19 cellular contexts compared by ENCODE assay signal in the genomic region with DNA sequence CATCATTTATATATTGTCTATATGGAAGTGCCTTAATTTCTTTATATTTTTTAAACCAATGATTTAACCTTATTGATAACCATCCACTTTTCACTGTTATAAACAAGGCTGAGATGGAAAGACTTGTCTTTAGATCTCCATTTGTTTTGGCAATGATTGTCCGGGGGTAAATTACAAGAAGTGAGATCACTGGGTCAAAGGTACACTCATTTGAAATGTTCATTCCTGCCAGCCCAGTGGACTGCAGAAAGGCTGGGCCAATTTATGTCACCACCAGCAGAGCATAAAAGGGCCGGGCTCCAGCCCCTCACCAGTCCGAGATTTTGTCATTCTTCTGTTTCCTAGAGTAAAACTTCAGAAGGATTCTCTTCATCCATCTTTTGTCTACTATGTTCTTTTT.
A peak's percentile ranks its signal among the peaks of the same experiment; 100 is the strongest.
DNase-seq lines count a peak whose midpoint lies in the region; ATAC-seq, FAIRE-seq and TF ChIP-seq lines count a peak whose summit lies in the region.
"Had no signal": no experiment of that assay in that cellular context is flagged by ENCODE, and none has a peak within 500 bp of the region (broad histone marks: within the 10 kb centered on the region; RNA-seq: fewer than 3 reads in every experiment).

No MANE protein-coding gene starts in this region.

- H3K14ac ChIP-seq in neuronal stem cell (ENCODE audit: low read length), result no peak overlapping the region

- TF ChIP-seq RAD21 in liver (IDR thresholded peaks at IDR 0.05) (peak; percentile 25 to 45), HepG2 (CRISPR knock-in tag; IDR thresholded peaks at IDR 0.05) (no peak)

- H2AK5ac ChIP-seq in neuronal stem cell (ENCODE audit: low read depth, low read length), result no peak overlapping the region

- H3K9ac ChIP-seq in liver (ENCODE audit: low read depth in 1 of 2, low read length in 2 of 2) (no peak overlapping the region), HepG2 (ENCODE audit: insufficient read depth, low read depth, low read length) (no peak overlapping the region), neuronal stem cell (ENCODE audit: low read depth, low read length, poor library complexity) (no peak overlapping the region), endodermal cell (ENCODE audit: extremely low read depth, low read length, poor library complexity, severe bottlenecking) (no peak overlapping the region)

- no peak overlapping the region for H3K18ac ChIP-seq in neuronal stem cell (ENCODE audit: low read length)

- TF ChIP-seq CTCF in liver (IDR thresholded peaks at IDR 0.05; ENCODE audit: low read depth, low read length, missing input control) (no peak), HepG2 (CRISPR knock-in tag; IDR thresholded peaks at IDR 0.05) (no peak), endodermal cell (conservative IDR thresholded peaks at IDR 0.05) (no peak)

- H3K23ac ChIP-seq in neuronal stem cell (ENCODE audit: low read depth, low read length, poor library complexity), result no peak overlapping the region

- peak overlapping the region; percentile 38 to 56 for H3K27ac ChIP-seq in liver (ENCODE audit: low read depth in 1 of 2, low read length in 2 of 2)
- no peak overlapping the region for H3K27ac ChIP-seq in HepG2 (ENCODE audit: extremely low read length, insufficient read depth, low read length)
- H3K27ac ChIP-seq in neuronal stem cell (replicated peaks; ENCODE audit: low read length), result no peak overlapping the region
- no peak overlapping the region for H3K27ac ChIP-seq in endodermal cell (ENCODE audit: low read depth, low read length)
- H3K27ac ChIP-seq: 22Rv1 had no signal

- no peaks in the 10 kb centered on the region for H3K36me3 Mint-ChIP-seq in stimulated activated naive B cell treated with anti-CD40 and anti-IgM and Interleukin-4, amounts not matched to agents 10 μg/mL and 1 μg/mL and 100 μg/mL, for 72 hours
- no peaks in the 10 kb centered on the region for H3K36me3 Mint-ChIP-seq in endodermal cell (ENCODE audit: low read depth)
- H3K36me3 Mint-ChIP-seq: CD14-positive monocyte; CD8-positive, alpha-beta T cell had no signal

- 29% methylated on average over 3 of the region's 3 CpGs for WGBS in liver
- WGBS in HepG2 (ENCODE audit: low lambda C conversion rate), result 2% methylated on average over 3 of the region's 3 CpGs
- no CpG with 5 or more reads among the region's 3 CpGs for WGBS in neuronal stem cell (ENCODE audit: extremely low coverage in 2 of 2, insufficient read length in 2 of 2, insufficient replicate concordance in 1 of 2), 2 donors
- WGBS in endodermal cell (ENCODE audit: insufficient coverage in 1 of 2, insufficient read length in 1 of 2), 2 experiments, result 77 to 94% methylated on average over 2 to 3 of the region's 3 CpGs

- H3K27ac Mint-ChIP-seq in stimulated activated naive B cell treated with anti-CD40 and anti-IgM and Interleukin-4, amounts not matched to agents 10 μg/mL and 1 μg/mL and 100 μg/mL, for 72 hours, result no peak overlapping the region
- no peak overlapping the region for H3K27ac Mint-ChIP-seq in endodermal cell
- H3K27ac Mint-ChIP-seq: CD14-positive monocyte; CD8-positive, alpha-beta T cell had no signal

- no peaks in the 10 kb centered on the region for H3K36me3 ChIP-seq in liver (ENCODE audit: control insufficient read depth in 4 of 4, insufficient read depth in 3 of 4, low read depth in 1 of 4, low read length in 3 of 4)
- no peaks in the 10 kb centered on the region for H3K36me3 ChIP-seq in HepG2 (replicated peaks in 1 of 2; ENCODE audit: control insufficient read depth in 1 of 2, insufficient read depth in 2 of 2, low read length in 2 of 2)
- no peaks in the 10 kb centered on the region for H3K36me3 ChIP-seq in neuronal stem cell (replicated peaks in 1 of 2; ENCODE audit: control insufficient read depth in 2 of 2, insufficient read depth in 2 of 2, low read length in 2 of 2)
- H3K36me3 ChIP-seq in endodermal cell (ENCODE audit: control insufficient read depth, insufficient read depth, low read length), result no peaks in the 10 kb centered on the region

- TF ChIP-seq EP300 in HepG2 (IDR thresholded peaks at IDR 0.05; ENCODE audit: low read depth in 2 of 2, low read length in 2 of 2) (no peak), HepG2 (CRISPR knock-in tag; IDR thresholded peaks at IDR 0.05; ENCODE audit: borderline replicate concordance) (no peak)

- CTCF ChIA-PET in HepG2 (lab: Yijun Ruan, JAX; ENCODE audit: low intra/inter-chr PET ratio, low total read pairs), result no interaction called here

- H3K4ac ChIP-seq in neuronal stem cell (ENCODE audit: low read length), result no peak overlapping the region

- H2BK12ac ChIP-seq in neuronal stem cell (ENCODE audit: low read length), result no peak overlapping the region

- no peak for TF ChIP-seq POLR2A in HepG2 (IDR thresholded peaks at IDR 0.05; ENCODE audit: insufficient read depth in 1 of 2, low read depth in 2 of 2, low read length in 2 of 2)

- H4K8ac ChIP-seq in neuronal stem cell (ENCODE audit: low read depth, low read length), result no peak overlapping the region

- H3K4me2 ChIP-seq in HepG2 (ENCODE audit: low read depth, low read length) (no peak overlapping the region), neuronal stem cell (ENCODE audit: insufficient read depth, low read length, poor library complexity, severe bottlenecking) (no peak overlapping the region)

- intact Hi-C loops in HepG2 (cut with micrococcal nuclease; ENCODE audit: unreplicated experiment), result no loop called here

- no peak overlapping the region for H3K4me3 Mint-ChIP-seq in stimulated activated naive B cell treated with anti-CD40 and anti-IgM and Interleukin-4, amounts not matched to agents 10 μg/mL and 1 μg/mL and 100 μg/mL, for 72 hours
- no peak overlapping the region for H3K4me3 Mint-ChIP-seq in endodermal cell
- H3K4me3 Mint-ChIP-seq: CD14-positive monocyte; CD8-positive, alpha-beta T cell; H9 had no signal

- H3K4me1 Mint-ChIP-seq in stimulated activated naive B cell treated with anti-CD40 and anti-IgM and Interleukin-4, amounts not matched to agents 10 μg/mL and 1 μg/mL and 100 μg/mL, for 72 hours, result no peaks in the 10 kb centered on the region
- H3K4me1 Mint-ChIP-seq in endodermal cell, result no peaks in the 10 kb centered on the region
- H3K4me1 Mint-ChIP-seq: CD14-positive monocyte had no signal

- in situ Hi-C loops in HepG2 (cut with HindIII; ENCODE audit: extremely low pct_ligation_motif_present, low pct_unique_long_range_greater_than_20kb), result no loop called here

- DNase-seq in HepG2 (ENCODE audit: low spot score), result no peak
- peak; percentile 55 for DNase-seq in left lobe of liver (ENCODE audit: low spot score)
- DNase-seq in neuronal stem cell (ENCODE audit: low spot score), result no peak
- DNase-seq in stimulated activated naive B cell treated with anti-CD40 and anti-IgM and Interleukin-4, amounts not matched to agents 10 μg/mL and 1 μg/mL and 100 μg/mL, for 72 hours, result no peak
- DNase-seq in midbrain (lab: John Stamatoyannopoulos, UW), result no peak
- DNase-seq in endodermal cell, result no peak
- DNase-seq: CD8-positive, alpha-beta T cell; COR-L47; DMS153; DMS79 treated with DMSO at 0.1 percent for 48 hours; EL; GOT3; H9 had no signal

- H3K79me1 ChIP-seq in neuronal stem cell (ENCODE audit: low read depth, low read length), result no peaks in the 10 kb centered on the region

- no TSS peak for BruUV-seq in HepG2 (replicated peaks; lab: Mats Ljungman, UMichigan)

- H3K4me3 ChIP-seq in liver (ENCODE audit: low read depth in 1 of 3, low read length in 3 of 3) (no peak overlapping the region), HepG2 (replicated peaks in 1 of 3; ENCODE audit: insufficient read depth in 1 of 3, low read depth in 2 of 3, low read length in 3 of 3) (no peak overlapping the region), neuronal stem cell (ENCODE audit: low read length in 2 of 2) (no peak overlapping the region), endodermal cell (ENCODE audit: low read length) (no peak overlapping the region)

- H2BK120ac ChIP-seq in neuronal stem cell (ENCODE audit: low read depth, low read length), result no peak overlapping the region

- no peak for FAIRE-seq in HepG2 (lab: Jason Lieb, UNC)
- FAIRE-seq: D721Med, G401.6, GM12891 had no signal

- H4K91ac ChIP-seq in neuronal stem cell (ENCODE audit: low read depth, low read length, poor library complexity), result no peak overlapping the region

- no peak overlapping the region for H2BK5ac ChIP-seq in neuronal stem cell (ENCODE audit: low read length)

- peaks cover 3 to 12% of the 10 kb centered on the region in 2 donors for H3K9me3 Mint-ChIP-seq in stimulated activated naive B cell treated with anti-CD40 and anti-IgM and Interleukin-4, amounts not matched to agents 10 μg/mL and 1 μg/mL and 100 μg/mL, for 72 hours
- H3K9me3 Mint-ChIP-seq in endodermal cell, result peaks cover 25% of the 10 kb centered on the region

- POLR2A ChIA-PET in HepG2 (lab: Yijun Ruan, JAX), result no interaction called here

- H2AFZ ChIP-seq in HepG2 (ENCODE audit: low read length) (no peak overlapping the region), neuronal stem cell (ENCODE audit: low read length) (peak overlapping the region; percentile 5)

- H3K9me3 ChIP-seq in liver (ENCODE audit: control insufficient read depth in 4 of 4, low read length in 3 of 4) (no peaks in the 10 kb centered on the region), HepG2 (ENCODE audit: low read length) (no peaks in the 10 kb centered on the region), neuronal stem cell (replicated peaks in 1 of 2; ENCODE audit: control insufficient read depth in 2 of 2, insufficient read depth in 1 of 2, low read depth in 1 of 2, low read length in 2 of 2) (peaks cover 0 to 3% of the 10 kb centered on the region in 2 donors), endodermal cell (ENCODE audit: control insufficient read depth, low read length) (peaks cover 16% of the 10 kb centered on the region)

- no peaks in the 10 kb centered on the region for H3K27me3 ChIP-seq in liver (ENCODE audit: control insufficient read depth in 4 of 4, insufficient read depth in 4 of 4, low read length in 3 of 4)
- H3K27me3 ChIP-seq in HepG2 (ENCODE audit: control insufficient read depth in 1 of 2, insufficient read depth in 2 of 2, low read length in 2 of 2), result peaks cover 0 to 5% of the 10 kb centered on the region in 2 experiments; a peak in 2 of 5 replicates
- H3K27me3 ChIP-seq in neuronal stem cell (ENCODE audit: control insufficient read depth in 3 of 3, insufficient read depth in 3 of 3, low read depth in 1 of 3, low read length in 3 of 3), result no peaks in the 10 kb centered on the region
- no peaks in the 10 kb centered on the region for H3K27me3 ChIP-seq in endodermal cell (ENCODE audit: control insufficient read depth, insufficient read depth, low read length, poor library complexity, severe bottlenecking)

- peaks cover 9 to 10% of the 10 kb centered on the region in 2 donors for H3K27me3 Mint-ChIP-seq in stimulated activated naive B cell treated with anti-CD40 and anti-IgM and Interleukin-4, amounts not matched to agents 10 μg/mL and 1 μg/mL and 100 μg/mL, for 72 hours
- peaks cover 2% of the 10 kb centered on the region for H3K27me3 Mint-ChIP-seq in endodermal cell (ENCODE audit: insufficient read depth)

- no peaks in the 10 kb centered on the region for H4K20me1 ChIP-seq in HepG2 (ENCODE audit: insufficient read depth, low read length)

- ATAC-seq in HepG2, result no peak
- ATAC-seq in left lobe of liver, result peak; percentile 98
- ATAC-seq in stimulated activated naive B cell treated with anti-CD40 and anti-IgM and Interleukin-4, amounts not matched to agents 10 μg/mL and 1 μg/mL and 100 μg/mL, for 72 hours (replicated peaks), result no peak
- ATAC-seq: CD8-positive, alpha-beta T cell had no signal

- no peak overlapping the region for H2BK15ac ChIP-seq in neuronal stem cell (ENCODE audit: low read length)

- H3K4me1 ChIP-seq in liver (ENCODE audit: control insufficient read depth in 4 of 4, insufficient read depth in 4 of 4, low read length in 3 of 4) (peaks cover 0 to 10% (median 6%) of the 10 kb centered on the region in 4 donors), HepG2 (ENCODE audit: insufficient read depth, low read length) (no peaks in the 10 kb centered on the region), neuronal stem cell (ENCODE audit: control insufficient read depth in 2 of 2, insufficient read depth in 1 of 2, low read depth in 1 of 2, low read length in 2 of 2) (peaks cover 4 to 15% of the 10 kb centered on the region in 2 donors), endodermal cell (ENCODE audit: control insufficient read depth, insufficient read depth, low read length) (no peaks in the 10 kb centered on the region)

- no peaks in the 10 kb centered on the region for H3K79me2 ChIP-seq in HepG2 (ENCODE audit: insufficient read depth, low read length)

Comparison
In these comparisons a context has a peak if more than half of its experiments do, and no peak if none do; other contexts are left out.
1. H3K27ac ChIP-seq: peak in liver (2 of 2); none in HepG2 (single experiment), neuronal stem cell (single experiment) and endodermal cell (single experiment).